ENCODE assay signal across 1 cellular context in the genomic region with DNA sequence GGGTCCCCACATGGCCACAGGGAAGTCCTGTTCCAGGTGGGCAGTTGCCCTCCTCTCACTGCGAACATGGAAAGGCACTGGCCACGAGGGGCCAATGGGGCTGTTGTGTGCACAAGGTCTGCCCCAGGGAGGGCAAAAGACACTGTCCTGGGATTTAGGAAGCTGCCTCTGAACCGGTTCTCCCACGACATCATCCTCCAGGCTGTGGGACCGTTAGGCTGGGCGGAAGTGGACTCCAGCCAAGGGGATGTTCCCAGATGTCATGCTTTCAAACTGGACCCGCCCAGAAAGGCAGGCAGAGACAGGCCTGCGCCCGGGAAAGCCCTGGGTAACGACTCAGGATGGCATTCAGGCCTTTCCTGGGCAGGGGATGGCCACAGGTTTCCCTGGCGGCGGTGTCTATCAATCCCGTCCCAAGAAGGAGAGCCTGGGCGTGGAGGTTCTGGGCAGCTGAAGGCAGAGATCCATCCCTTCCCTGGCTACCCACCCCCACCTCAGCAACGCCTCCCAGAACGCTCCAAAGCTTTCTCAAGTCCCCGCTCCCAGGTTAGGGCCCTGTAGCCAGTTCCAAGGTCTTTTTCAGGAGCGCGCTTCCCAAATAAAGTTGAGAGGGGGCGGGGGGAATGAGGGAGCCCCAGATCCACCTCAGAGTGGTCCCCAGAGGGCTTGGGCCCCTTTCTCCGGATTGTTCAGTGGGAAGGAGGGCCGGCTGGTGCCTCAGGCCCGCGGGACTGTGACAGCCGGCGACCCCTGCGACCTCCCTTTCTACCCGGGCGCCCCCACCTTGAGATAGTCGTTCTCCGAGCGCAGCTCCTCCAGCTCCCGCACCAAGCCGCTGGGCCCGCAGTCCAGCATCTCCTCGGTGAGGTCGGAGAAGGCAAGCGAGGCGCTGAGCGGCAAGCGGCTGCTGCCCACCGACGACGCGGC.
A peak's percentile ranks its signal among the peaks of the same experiment; 100 is the strongest.
TF ChIP-seq lines count a peak whose summit lies in the region.

No MANE protein-coding gene starts in this region.

TF ChIP-seq in HepG2, 621 proteins besides CTCF, POLR2A, EP300 and RAD21 (continued from another document):
- TF ChIP-seq, protein P1, sequence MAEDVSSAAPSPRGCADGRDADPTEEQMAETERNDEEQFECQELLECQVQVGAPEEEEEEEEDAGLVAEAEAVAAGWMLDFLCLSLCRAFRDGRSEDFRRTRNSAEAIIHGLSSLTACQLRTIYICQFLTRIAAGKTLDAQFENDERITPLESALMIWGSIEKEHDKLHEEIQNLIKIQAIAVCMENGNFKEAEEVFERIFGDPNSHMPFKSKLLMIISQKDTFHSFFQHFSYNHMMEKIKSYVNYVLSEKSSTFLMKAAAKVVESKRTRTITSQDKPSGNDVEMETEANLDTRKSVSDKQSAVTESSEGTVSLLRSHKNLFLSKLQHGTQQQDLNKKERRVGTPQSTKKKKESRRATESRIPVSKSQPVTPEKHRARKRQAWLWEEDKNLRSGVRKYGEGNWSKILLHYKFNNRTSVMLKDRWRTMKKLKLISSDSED (CRISPR knock-in tag; IDR thresholded peaks at IDR 0.05): 0 out of 2 replicates have a peak, but pooled peaks have one; percentile 43
- no peak for TF ChIP-seq FOXO1 (CRISPR knock-in tag; IDR thresholded peaks at IDR 0.05)
- peak; percentile 54; the same call in 1 of the 2 replicates for TF ChIP-seq MTA1 (CRISPR knock-in tag; IDR thresholded peaks at IDR 0.05; ENCODE audit: borderline replicate concordance)
- TF ChIP-seq GABPA (IDR thresholded peaks at IDR 0.05; ENCODE audit: low read depth, low read length): peak; percentile 57; the same call in 1 of the 2 replicates
- peak; percentile 80 for TF ChIP-seq GABPA (CRISPR knock-in tag; IDR thresholded peaks at IDR 0.05; ENCODE audit: low read depth)
- TF ChIP-seq HOXD1 (CRISPR knock-in tag; IDR thresholded peaks at IDR 0.05): peak; percentile 62
- TF ChIP-seq ZC3H13 (CRISPR knock-in tag; IDR thresholded peaks at IDR 0.05): 0 out of 2 replicates have a peak, but pooled peaks have one; percentile 10
- 0 out of 2 replicates have a peak, but pooled peaks have one; percentile 31 for TF ChIP-seq ZNF354B (CRISPR knock-in tag; IDR thresholded peaks at IDR 0.05)
- 0 out of 2 replicates have a peak, but pooled peaks have one; percentile 8 for TF ChIP-seq FLYWCH1 (CRISPR knock-in tag; IDR thresholded peaks at IDR 0.05)
- no peak for TF ChIP-seq STAG1 (CRISPR knock-in tag; IDR thresholded peaks at IDR 0.05)
- TF ChIP-seq HDAC2 (CRISPR knock-in tag; IDR thresholded peaks at IDR 0.05): peak; percentile 68
- TF ChIP-seq, protein P2, sequence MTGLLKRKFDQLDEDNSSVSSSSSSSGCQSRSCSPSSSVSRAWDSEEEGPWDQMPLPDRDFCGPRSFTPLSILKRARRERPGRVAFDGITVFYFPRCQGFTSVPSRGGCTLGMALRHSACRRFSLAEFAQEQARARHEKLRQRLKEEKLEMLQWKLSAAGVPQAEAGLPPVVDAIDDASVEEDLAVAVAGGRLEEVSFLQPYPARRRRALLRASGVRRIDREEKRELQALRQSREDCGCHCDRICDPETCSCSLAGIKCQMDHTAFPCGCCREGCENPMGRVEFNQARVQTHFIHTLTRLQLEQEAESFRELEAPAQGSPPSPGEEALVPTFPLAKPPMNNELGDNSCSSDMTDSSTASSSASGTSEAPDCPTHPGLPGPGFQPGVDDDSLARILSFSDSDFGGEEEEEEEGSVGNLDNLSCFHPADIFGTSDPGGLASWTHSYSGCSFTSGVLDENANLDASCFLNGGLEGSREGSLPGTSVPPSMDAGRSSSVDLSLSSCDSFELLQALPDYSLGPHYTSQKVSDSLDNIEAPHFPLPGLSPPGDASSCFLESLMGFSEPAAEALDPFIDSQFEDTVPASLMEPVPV (CRISPR knock-in tag; IDR thresholded peaks at IDR 0.05): peak; percentile 91
- peak; percentile 93 for TF ChIP-seq DMAP1 (CRISPR knock-in tag; IDR thresholded peaks at IDR 0.05)
- TF ChIP-seq NFATC3 (CRISPR knock-in tag; IDR thresholded peaks at IDR 0.05): no peak
- peak; percentile 96 for TF ChIP-seq ZFX (CRISPR knock-in tag; IDR thresholded peaks at IDR 0.05; ENCODE audit: low read depth)
- TF ChIP-seq ERF (CRISPR knock-in tag; IDR thresholded peaks at IDR 0.05): peak; percentile 60; the same call in 1 of the 2 replicates
- peak; percentile 36; the same call in 1 of the 2 replicates for TF ChIP-seq ZNF263 (CRISPR knock-in tag; IDR thresholded peaks at IDR 0.05)
TF ChIP-seq in HepG2: peak in this region for 216.
